ENCODE assay signal across 2 cellular contexts in genomic region chr9:137235424-137236237, GRCh38.
A peak's percentile ranks its signal among the peaks of the same experiment; 100 is the strongest.
TF ChIP-seq lines count a peak whose summit lies in the region.

No MANE protein-coding gene starts in this region.

TF ChIP-seq in HEK293, 187 proteins besides CTCF, POLR2A, EP300 and RAD21 (continued from another document and continues in another):
- TF ChIP-seq ZNF549 (tag by site-specific recombination; IDR thresholded peaks at IDR 0.05), result no peak
- no peak for TF ChIP-seq ZNF621 (tag by site-specific recombination; IDR thresholded peaks at IDR 0.05)
- no peak for TF ChIP-seq KLF16 (tag by site-specific recombination; IDR thresholded peaks at IDR 0.05)
- TF ChIP-seq BCL11B (tag by site-specific recombination; IDR thresholded peaks at IDR 0.05; ENCODE audit: low read depth), result 0 out of 2 replicates have a peak, but pooled peaks have one; percentile 31
- no peak for TF ChIP-seq ZNF701 (tag by site-specific recombination; IDR thresholded peaks at IDR 0.05)
- no peak for TF ChIP-seq ZNF776 (tag by site-specific recombination; IDR thresholded peaks at IDR 0.05; ENCODE audit: borderline replicate concordance)
- TF ChIP-seq ZNF600 (tag by site-specific recombination; IDR thresholded peaks at IDR 0.05), result peak; percentile 80
- TF ChIP-seq ZNF174 (tag by site-specific recombination; IDR thresholded peaks at IDR 0.05), result no peak
- TF ChIP-seq PRDM10 (tag by site-specific recombination; IDR thresholded peaks at IDR 0.05), result 0 out of 2 replicates have a peak, but pooled peaks have one; percentile 11
- no peak for TF ChIP-seq OVOL3 (tag by site-specific recombination; IDR thresholded peaks at IDR 0.05)
- no peak for TF ChIP-seq KLF17 (tag by site-specific recombination; IDR thresholded peaks at IDR 0.05)
- 0 out of 2 replicates have a peak, but pooled peaks have one; percentile 36 for TF ChIP-seq HIC1 (tag by site-specific recombination; IDR thresholded peaks at IDR 0.05)
- TF ChIP-seq ZFP37 (tag by site-specific recombination; IDR thresholded peaks at IDR 0.05), result no peak
- no peak for TF ChIP-seq ZNF280C (tag by site-specific recombination; IDR thresholded peaks at IDR 0.05)

TF ChIP-seq in HEK293T, 16 proteins besides CTCF, POLR2A, EP300 and RAD21 (continued from another document):
- TF ChIP-seq, protein P1, sequence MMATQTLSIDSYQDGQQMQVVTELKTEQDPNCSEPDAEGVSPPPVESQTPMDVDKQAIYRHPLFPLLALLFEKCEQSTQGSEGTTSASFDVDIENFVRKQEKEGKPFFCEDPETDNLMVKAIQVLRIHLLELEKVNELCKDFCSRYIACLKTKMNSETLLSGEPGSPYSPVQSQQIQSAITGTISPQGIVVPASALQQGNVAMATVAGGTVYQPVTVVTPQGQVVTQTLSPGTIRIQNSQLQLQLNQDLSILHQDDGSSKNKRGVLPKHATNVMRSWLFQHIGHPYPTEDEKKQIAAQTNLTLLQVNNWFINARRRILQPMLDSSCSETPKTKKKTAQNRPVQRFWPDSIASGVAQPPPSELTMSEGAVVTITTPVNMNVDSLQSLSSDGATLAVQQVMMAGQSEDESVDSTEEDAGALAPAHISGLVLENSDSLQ (IDR thresholded peaks at IDR 0.05), result no peak
- TF ChIP-seq HDGF (IDR thresholded peaks at IDR 0.05; ENCODE audit: borderline replicate concordance), result no peak
- no peak for TF ChIP-seq ARNT (IDR thresholded peaks at IDR 0.05)
- no peak for TF ChIP-seq SP1 (IDR thresholded peaks at IDR 0.05)
- no peak for TF ChIP-seq FOXM1 (IDR thresholded peaks at IDR 0.05; ENCODE audit: borderline replicate concordance)
- TF ChIP-seq CTBP1 (IDR thresholded peaks at IDR 0.05; ENCODE audit: borderline replicate concordance), result no peak
- TF ChIP-seq L3MBTL2 (conservative IDR thresholded peaks at IDR 0.05), result no peak
- no peak for TF ChIP-seq FOXA1 (IDR thresholded peaks at IDR 0.05)
- TF ChIP-seq TARDBP (IDR thresholded peaks at IDR 0.05), result no peak
- TF ChIP-seq ELF4 (IDR thresholded peaks at IDR 0.05), result no peak
- no peak for TF ChIP-seq FOXK2 (IDR thresholded peaks at IDR 0.05)
- no peak for TF ChIP-seq SUZ12 (IDR thresholded peaks at IDR 0.05)
- TF ChIP-seq LEF1 (IDR thresholded peaks at IDR 0.05; ENCODE audit: borderline replicate concordance), result no peak
- no peak for TF ChIP-seq BHLHE40 (IDR thresholded peaks at IDR 0.05; ENCODE audit: borderline replicate concordance)
- no peak for TF ChIP-seq ZNF384 (IDR thresholded peaks at IDR 0.05)
